In the genomic region with DNA sequence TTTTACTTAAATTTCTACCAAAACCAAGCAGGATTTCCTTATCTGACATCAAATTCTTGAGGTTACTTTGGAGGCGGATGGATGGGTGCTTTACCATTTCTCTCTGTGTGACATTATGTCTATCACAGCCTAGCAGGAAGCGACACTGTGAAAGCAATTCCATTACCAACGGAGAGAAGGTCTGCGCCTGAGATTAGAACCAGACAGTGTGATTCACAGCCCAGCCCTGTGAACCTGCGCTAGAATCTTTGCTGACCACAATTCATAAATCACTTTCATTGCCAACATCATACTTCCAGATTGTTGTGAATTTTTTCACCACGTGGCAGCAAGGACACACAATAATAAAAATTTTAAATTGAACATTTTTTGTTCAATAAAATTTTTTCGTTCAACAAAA, we compare ENCODE assay signal across 8 cellular contexts.
A peak's percentile ranks its signal among the peaks of the same experiment; 100 is the strongest.
DNase-seq lines count a peak whose midpoint lies in the region; ATAC-seq and TF ChIP-seq lines count a peak whose summit lies in the region.
"Had no signal": no experiment of that assay in that cellular context is flagged by ENCODE, and none has a peak within 500 bp of the region (broad histone marks: within the 10 kb centered on the region; RNA-seq: fewer than 3 reads in every experiment).

No MANE protein-coding gene starts in this region.

- no peak overlapping the region for H3K27ac ChIP-seq in WERI-Rb-1
- H3K27ac ChIP-seq: PC-9 had no signal

- no peak for ATAC-seq in GM21528 (IDR thresholded peaks at IDR 0.05; ENCODE audit: low FRiP score, unreplicated experiment)

- H3K4me1 Mint-ChIP-seq in activated T-helper 2 cell treated with anti-CD3 and anti-CD28 coated beads, Interferon-gamma antibody, Interleukin-2, Interleukin-4, amounts not matched to agents 10 μg/mL and 5 μg/mL and 100 μg/mL, durations not matched to agents 14 hours and 24 hours and 36 hours (ENCODE audit: low read depth), result peaks cover 36% of the 10 kb centered on the region

- no peaks in the 10 kb centered on the region for H3K36me3 Mint-ChIP-seq in activated T-helper 2 cell treated with anti-CD3 and anti-CD28 coated beads, Interferon-gamma antibody, Interleukin-2, Interleukin-4, amounts not matched to agents 10 μg/mL and 5 μg/mL and 100 μg/mL, durations not matched to agents 14 hours and 24 hours and 36 hours (ENCODE audit: low read depth)

- no peak for TF ChIP-seq CTCF in WERI-Rb-1 (IDR thresholded peaks at IDR 0.05; ENCODE audit: low read depth, low read length)

- no peaks in the 10 kb centered on the region for H3K36me3 ChIP-seq in WERI-Rb-1

- DNase-seq in OCI-M1 (lab: John Stamatoyannopoulos, UW), result peak; percentile 83
- peak; percentile 58 for DNase-seq in activated T-helper 2 cell treated with anti-CD3 and anti-CD28 coated beads, Interferon-gamma antibody, Interleukin-2, Interleukin-4, amounts not matched to agents 10 μg/mL and 5 μg/mL and 100 μg/mL, durations not matched to agents 14 hours and 24 hours and 36 hours (ENCODE audit: low spot score)
- DNase-seq in kidney glomerular epithelial cell (lab: John Stamatoyannopoulos, UW), result peak; percentile 41
- DNase-seq in stimulated activated CD8-positive, alpha-beta memory T cell treated with anti-CD3 and anti-CD28 coated beads, Interleukin-7, amount 100 ng/mL, for 24 hours (ENCODE audit: low read depth), result peak; percentile 20
- DNase-seq in WERI-Rb-1, result no peak
- DNase-seq in DMS114 treated with DMSO at 0.1 percent for 48 hours (lab: John Stamatoyannopoulos, UW; ENCODE audit: unreplicated experiment), result no peak

- no peaks in the 10 kb centered on the region for H3K9me3 Mint-ChIP-seq in activated T-helper 2 cell treated with anti-CD3 and anti-CD28 coated beads, Interferon-gamma antibody, Interleukin-2, Interleukin-4, amounts not matched to agents 10 μg/mL and 5 μg/mL and 100 μg/mL, durations not matched to agents 14 hours and 24 hours and 36 hours

- no peaks in the 10 kb centered on the region for H3K27me3 ChIP-seq in WERI-Rb-1 (ENCODE audit: insufficient read depth, low read depth, severe bottlenecking)

- peaks cover 65% of the 10 kb centered on the region for H3K27me3 Mint-ChIP-seq in activated T-helper 2 cell treated with anti-CD3 and anti-CD28 coated beads, Interferon-gamma antibody, Interleukin-2, Interleukin-4, amounts not matched to agents 10 μg/mL and 5 μg/mL and 100 μg/mL, durations not matched to agents 14 hours and 24 hours and 36 hours (ENCODE audit: low read depth)

- intact Hi-C loops in activated T-helper 2 cell treated with anti-CD3 and anti-CD28 coated beads, Interferon-gamma antibody, Interleukin-2, Interleukin-4, amounts not matched to agents 10 μg/mL and 5 μg/mL and 100 μg/mL, durations not matched to agents 14 hours and 24 hours and 36 hours (cut with micrococcal nuclease), result loop anchor here (1.0 to 2.0 kb wide), 6 partner anchors 20 to 644 kb away; a partner anchor contains a TSS

- H3K9me3 ChIP-seq in WERI-Rb-1 (ENCODE audit: severe bottlenecking), result no peaks in the 10 kb centered on the region

- peak overlapping the region; percentile 99 for H3K27ac Mint-ChIP-seq in activated T-helper 2 cell treated with anti-CD3 and anti-CD28 coated beads, Interferon-gamma antibody, Interleukin-2, Interleukin-4, amounts not matched to agents 10 μg/mL and 5 μg/mL and 100 μg/mL, durations not matched to agents 14 hours and 24 hours and 36 hours

- H3K4me3 Mint-ChIP-seq in activated T-helper 2 cell treated with anti-CD3 and anti-CD28 coated beads, Interferon-gamma antibody, Interleukin-2, Interleukin-4, amounts not matched to agents 10 μg/mL and 5 μg/mL and 100 μg/mL, durations not matched to agents 14 hours and 24 hours and 36 hours (ENCODE audit: low read depth), result peak overlapping the region; percentile 13

- H3K4me3 ChIP-seq in WERI-Rb-1 (ENCODE audit: low read depth, low read length), result no peak overlapping the region
- H3K4me3 ChIP-seq: PC-9 had no signal

Comparison
In these comparisons a context has a peak if more than half of its experiments do, and no peak if none do; other contexts are left out.
1. DNase-seq: peak in OCI-M1 (single experiment), activated T-helper 2 cell treated with anti-CD3 and anti-CD28 coated beads, Interferon-gamma antibody, Interleukin-2, Interleukin-4, amounts not matched to agents 10 μg/mL and 5 μg/mL and 100 μg/mL, durations not matched to agents 14 hours and 24 hours and 36 hours (single experiment), kidney glomerular epithelial cell (single experiment) and stimulated activated CD8-positive, alpha-beta memory T cell treated with anti-CD3 and anti-CD28 coated beads, Interleukin-7, amount 100 ng/mL, for 24 hours (single experiment); none in WERI-Rb-1 (single experiment) and DMS114 treated with DMSO at 0.1 percent for 48 hours (single experiment).